8 cellular contexts compared by ENCODE assay signal in the genomic region with DNA sequence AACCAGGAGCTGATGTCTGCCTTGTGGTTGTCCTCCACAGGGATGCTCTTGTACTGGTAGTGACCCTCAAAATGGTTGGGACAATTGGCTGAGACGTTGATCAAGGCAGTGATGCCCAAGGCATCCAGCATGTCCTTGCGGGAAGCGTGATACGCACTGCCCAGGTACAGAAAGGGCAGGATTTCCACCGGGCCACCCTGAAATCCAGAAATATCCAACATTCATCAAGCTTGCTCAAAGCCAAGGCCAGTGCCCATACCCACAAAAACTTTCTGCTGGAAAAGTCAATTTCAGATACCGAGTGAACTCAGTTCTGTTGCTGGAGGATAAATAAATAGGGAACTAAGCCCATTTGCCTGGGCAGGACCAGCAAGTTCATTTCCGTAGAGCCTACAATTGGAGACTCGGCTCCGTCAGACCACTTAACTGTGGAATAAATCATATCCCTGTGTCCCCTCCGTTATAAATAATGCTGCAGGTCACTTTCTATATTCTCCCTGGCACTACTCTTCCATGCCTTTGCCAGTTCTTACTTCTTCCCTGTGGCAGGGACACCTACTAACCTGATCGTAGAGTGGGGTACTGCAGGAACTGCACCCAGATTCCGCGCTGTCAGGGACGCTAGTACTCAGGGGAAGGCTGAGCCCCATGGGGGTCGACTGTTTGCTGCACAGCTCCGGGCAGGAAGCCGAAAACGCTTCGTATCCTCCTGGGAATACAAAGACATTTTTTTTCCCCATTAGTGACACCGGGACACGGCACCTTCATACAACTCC. TPM values are rescaled to one million over a fixed set of nuclear protein-coding genes. Genes with fewer than 3 reads are reported as not detected.
DNase-seq lines count a peak whose midpoint lies in the region; ATAC-seq and TF ChIP-seq lines count a peak whose summit lies in the region.

No MANE protein-coding gene starts in this region.

- no peaks in the 10 kb centered on the region for H3K27me3 Mint-ChIP-seq in dendritic cell treated with granulocyte-macrophage colony-stimulating factor and Interleukin-4, amounts not matched to agents 40 ng/mL and 50 ng/mL, for 4 days
- no peaks in the 10 kb centered on the region for H3K27me3 Mint-ChIP-seq in memory B cell

- H3K4me1 Mint-ChIP-seq in dendritic cell treated with granulocyte-macrophage colony-stimulating factor and Interleukin-4, amounts not matched to agents 40 ng/mL and 50 ng/mL, for 4 days (ENCODE audit: low read depth), result peaks cover 80% of the 10 kb centered on the region
- H3K4me1 Mint-ChIP-seq in memory B cell, result peaks cover 34% of the 10 kb centered on the region

- peak; percentile 20 for DNase-seq in GM04504 (ENCODE audit: low read depth)
- peak; percentile 28 for DNase-seq in OCI-LY7 (ENCODE audit: low spot score)
- DNase-seq in memory B cell (ENCODE audit: low spot score in 2 of 2), result peak; percentile 32 to 57
- peak; percentile 46 for DNase-seq in transverse colon
- no peak for DNase-seq in HuH-7.5 (ENCODE audit: low spot score)
- DNase-seq in NK-92 treated with Interleukin-12 subunit alpha and Interleukin-12 subunit beta, amount 100 ng/mL, for 24 hours (lab: John Stamatoyannopoulos, UW), result no peak

- ATAC-seq in memory B cell (ENCODE audit: low read depth) (no peak), GM21360 (IDR thresholded peaks at IDR 0.05; ENCODE audit: unreplicated experiment) (no peak)

- POLR2A ChIA-PET in OCI-LY7 (lab: Charles Lee), result interaction anchor here (0.6 kb wide), 1 partner anchor 8 kb away, joined by 3 read pairs; no protein-coding TSS in a partner anchor

- peaks cover 10% of the 10 kb centered on the region; the same call in 1 of the 2 replicates for H4K20me1 ChIP-seq in OCI-LY7 (ENCODE audit: insufficient read depth, low read length)

- peak overlapping the region; percentile 82 for H3K4me3 ChIP-seq in OCI-LY7 (ENCODE audit: low read depth, low read length, poor library complexity, severe bottlenecking)
- H3K4me3 ChIP-seq in transverse colon, result peak overlapping the region; percentile 81 to 98 (median 82)

- no peaks in the 10 kb centered on the region for H3K9me3 Mint-ChIP-seq in dendritic cell treated with granulocyte-macrophage colony-stimulating factor and Interleukin-4, amounts not matched to agents 40 ng/mL and 50 ng/mL, for 4 days
- no peaks in the 10 kb centered on the region for H3K9me3 Mint-ChIP-seq in memory B cell

- no TSS peak for BruUV-seq in OCI-LY7 (replicated peaks; lab: Mats Ljungman, UMichigan)

- H3K4me1 ChIP-seq in OCI-LY7 (ENCODE audit: insufficient read depth, low read length, poor library complexity, severe bottlenecking), result peaks cover 40% of the 10 kb centered on the region
- H3K4me1 ChIP-seq in transverse colon, result peaks cover 24 to 72% (median 54%) of the 10 kb centered on the region in 4 donors

- no peaks in the 10 kb centered on the region for H3K9me2 ChIP-seq in OCI-LY7 (ENCODE audit: insufficient read depth, low read length)

- TF ChIP-seq EP300 in transverse colon (IDR thresholded peaks at IDR 0.05; ENCODE audit: low read depth), result no peak

- peak overlapping the region; percentile 100 for H3K27ac Mint-ChIP-seq in dendritic cell treated with granulocyte-macrophage colony-stimulating factor and Interleukin-4, amounts not matched to agents 40 ng/mL and 50 ng/mL, for 4 days
- peak overlapping the region; percentile 100 for H3K27ac Mint-ChIP-seq in memory B cell

- intact Hi-C loops in OCI-LY7 (cut with micrococcal nuclease; ENCODE audit: unreplicated experiment), result loop anchor here (2.0 to 5.0 kb wide), 3 partner anchors 141 to 288 kb away; a partner anchor contains a TSS
- intact Hi-C loops in dendritic cell treated with granulocyte-macrophage colony-stimulating factor and Interleukin-4, amounts not matched to agents 40 ng/mL and 50 ng/mL, for 4 days (cut with micrococcal nuclease), result loop anchor here (5.0 kb wide), 1 partner anchor 118 kb away; no protein-coding TSS in a partner anchor
- intact Hi-C loops in transverse colon (cut with DNase I; ENCODE audit: low total_unique reads), result loop anchor here (5.0 to 10.0 kb wide), 2 partner anchors 52 to 65 kb away; a partner anchor contains a TSS

- H3K79me2 ChIP-seq in OCI-LY7 (ENCODE audit: insufficient read depth, low read depth, low read length), result no peaks in the 10 kb centered on the region

- TF ChIP-seq POLR2A in transverse colon (IDR thresholded peaks at IDR 0.05), result peak; percentile 48

- peak overlapping the region; percentile 88; the same call in 1 of the 2 replicates for H2AFZ ChIP-seq in OCI-LY7 (ENCODE audit: low read length)

- H3K27ac ChIP-seq in OCI-LY7 (ENCODE audit: low read depth, low read length, poor library complexity, severe bottlenecking) (no peak overlapping the region), transverse colon (peak overlapping the region; percentile 99 to 100 (median 100))

- peak overlapping the region; percentile 92 for H3K4me3 Mint-ChIP-seq in dendritic cell treated with granulocyte-macrophage colony-stimulating factor and Interleukin-4, amounts not matched to agents 40 ng/mL and 50 ng/mL, for 4 days
- H3K4me3 Mint-ChIP-seq in memory B cell, result peak overlapping the region; percentile 92

- H3K9me3 ChIP-seq in OCI-LY7 (ENCODE audit: low read length), result no peaks in the 10 kb centered on the region
- no peaks in the 10 kb centered on the region for H3K9me3 ChIP-seq in transverse colon

- CTCF ChIA-PET in OCI-LY7 (lab: Charles Lee; ENCODE audit: unreplicated experiment), result interaction anchor here (1.2 kb wide), 1 partner anchor 55 kb away, joined by 3 read pairs; no protein-coding TSS in a partner anchor

- TF ChIP-seq CTCF in OCI-LY7 (conservative IDR thresholded peaks at IDR 0.05; ENCODE audit: low read length) (no peak), transverse colon (IDR thresholded peaks at IDR 0.05) (no peak)

- 25 to 31% methylated on average over 7 to 21 of the region's 21 CpGs for WGBS in transverse colon (ENCODE audit: low coverage in 1 of 2), 2 donors

- in situ Hi-C loops in transverse colon (cut with MboI; ENCODE audit: low pct_ligation_motif_present in 1 of 4, low pct_unique_long_range_greater_than_20kb in 1 of 4, low sequenced_read_pairs in 3 of 4), result loop anchor here in 2 of 4 donors (10.0 kb wide), 2 partner anchors 65 to 85 kb away; a partner anchor contains a TSS

- H3K4me2 ChIP-seq in OCI-LY7 (ENCODE audit: low read length), result peak overlapping the region; percentile 91

- H3K36me3 ChIP-seq in OCI-LY7 (ENCODE audit: insufficient read depth, low read length) (peaks cover 10% of the 10 kb centered on the region), transverse colon (peaks cover 0 to 30% (median 13%) of the 10 kb centered on the region in 4 donors)

- H3K36me3 Mint-ChIP-seq in dendritic cell treated with granulocyte-macrophage colony-stimulating factor and Interleukin-4, amounts not matched to agents 40 ng/mL and 50 ng/mL, for 4 days (ENCODE audit: low read depth), result peaks cover 53% of the 10 kb centered on the region
- H3K36me3 Mint-ChIP-seq in memory B cell, result peaks cover 16% of the 10 kb centered on the region

- H3K27me3 ChIP-seq in transverse colon, result no peaks in the 10 kb centered on the region

RNA-seq across cellular contexts. Expression of a gene that starts 1.2 kb away (rescaled TPM):
- 5.3 and 7.0 TPM in 2 replicates for total RNA-seq in OCI-LY7 (2014; rRNA removed; shearing (Covaris generic))
- 4.5 and 5.3 TPM in 2 replicates for total RNA-seq in OCI-LY7 (2022)
- total RNA-seq in transverse colon, result 100 to 1,000 TPM; 469 to 701 (median 567) TPM

Comparison
In these comparisons a context has a peak if more than half of its experiments do, and no peak if none do; other contexts are left out.
1. DNase-seq: peak in GM04504 (single experiment), OCI-LY7 (single experiment), memory B cell (2 of 2) and transverse colon (single experiment); none in HuH-7.5 (single experiment) and NK-92 treated with Interleukin-12 subunit alpha and Interleukin-12 subunit beta, amount 100 ng/mL, for 24 hours (single experiment).
2. RNA of a gene that starts 1.2 kb away (total RNA-seq): 469 to 701 TPM in transverse colon; 4.5 to 7.0 TPM in OCI-LY7; every median in the first group is over 10 times any median in the second.